17 cellular contexts compared by ENCODE assay signal in the genomic region with DNA sequence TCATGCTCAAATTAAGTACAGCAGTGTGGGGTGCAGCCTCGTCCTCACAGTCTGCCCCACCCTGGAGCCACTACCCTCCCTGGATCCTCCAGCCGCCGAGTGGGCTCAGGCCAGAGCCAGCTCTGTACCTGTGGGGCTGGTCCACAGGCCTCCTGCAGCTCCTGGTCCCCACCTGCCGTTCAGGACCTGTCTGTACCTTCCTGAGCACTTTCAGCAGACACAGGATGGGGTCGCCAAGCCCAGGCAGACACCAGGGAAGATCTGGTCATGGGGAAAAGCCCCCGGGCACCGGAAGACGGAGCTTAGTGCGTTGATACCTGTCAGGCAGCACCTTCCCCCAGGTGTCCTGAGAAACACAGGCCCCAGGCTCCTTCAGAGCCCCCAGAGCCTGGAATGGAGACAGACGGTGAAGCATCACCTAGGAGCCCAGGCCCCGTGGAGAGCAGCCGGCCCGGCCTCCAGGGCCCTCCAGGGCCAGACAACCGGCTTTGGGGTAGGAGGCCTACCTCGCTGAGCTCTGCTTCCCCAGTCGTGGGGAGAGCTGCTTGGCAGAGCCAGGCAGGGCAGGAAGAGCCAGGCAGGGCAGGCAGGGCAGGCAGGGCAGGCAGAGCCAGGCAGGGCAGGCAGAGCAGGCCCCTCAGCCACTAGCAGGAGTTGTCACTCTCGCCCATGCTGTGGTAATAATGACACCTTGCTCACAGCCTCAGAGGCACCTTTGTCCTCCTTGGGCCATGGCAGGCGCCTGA. TPM values are rescaled to one million over a fixed set of nuclear protein-coding genes. Genes with fewer than 3 reads are reported as not detected.
DNase-seq lines count a peak whose midpoint lies in the region; ATAC-seq, FAIRE-seq and TF ChIP-seq lines count a peak whose summit lies in the region.
"Had no signal": no experiment of that assay in that cellular context is flagged by ENCODE, and none has a peak within 500 bp of the region (broad histone marks: within the 10 kb centered on the region; RNA-seq: fewer than 3 reads in every experiment).

No MANE protein-coding gene starts in this region.

- TF ChIP-seq POLR2A in gastroesophageal sphincter (IDR thresholded peaks at IDR 0.05) (no peak), sigmoid colon (IDR thresholded peaks at IDR 0.05) (no peak)

- POLR2A ChIA-PET in Panc1 (lab: Charles Lee) = no interaction called here

- no peaks in the 10 kb centered on the region for H3K79me2 ChIP-seq in GM23248 (ENCODE audit: insufficient read depth)

- intact Hi-C loops in Panc1 (cut with micrococcal nuclease; ENCODE audit: unreplicated experiment) (loop anchor here (10.0 kb wide), 1 partner anchor 213 kb away; no protein-coding TSS in a partner anchor), sigmoid colon (cut with DNase I) (no loop called here)

- peak overlapping the region; percentile 50; the same call in 1 of the 2 replicates for H2AFZ ChIP-seq in GM23248

- no peaks in the 10 kb centered on the region for H3K9me2 ChIP-seq in GM23248 (ENCODE audit: insufficient read depth)

- in situ Hi-C loops in GM23248 (cut with MboI) = loop anchor here (10.0 to 25.0 kb wide), 2 partner anchors 63 to 576 kb away; a partner anchor contains a TSS
- in situ Hi-C loops in Panc1 (cut with HindIII; ENCODE audit: low pct_unique_long_range_greater_than_20kb, low sequenced_read_pairs) = no loop called here

- no peak overlapping the region for H3K4me2 ChIP-seq in GM23248 (ENCODE audit: unreplicated experiment)
- H3K4me2 ChIP-seq: BLaER1 had no signal

- no peak overlapping the region for H3K4me3 ChIP-seq in GM23248
- H3K4me3 ChIP-seq in Panc1 (ENCODE audit: low read depth in 2 of 2, low read length in 2 of 2) = no peak overlapping the region
- no peak overlapping the region for H3K4me3 ChIP-seq in gastroesophageal sphincter
- no peak overlapping the region for H3K4me3 ChIP-seq in sigmoid colon
- no peak overlapping the region for H3K4me3 ChIP-seq in small intestine (ENCODE audit: low read depth in 1 of 2, low read length in 2 of 2)
- H3K4me3 ChIP-seq: BLaER1, left lung had no signal

- H3K27me3 ChIP-seq in GM23248 (replicated peaks; ENCODE audit: insufficient read depth) (no peaks in the 10 kb centered on the region), Panc1 (ENCODE audit: control insufficient read depth, insufficient read depth, low read length) (no peaks in the 10 kb centered on the region), gastroesophageal sphincter (no peaks in the 10 kb centered on the region), sigmoid colon (no peaks in the 10 kb centered on the region), small intestine (ENCODE audit: control insufficient read depth in 2 of 2, insufficient read depth in 2 of 2, low read length in 2 of 2) (no peaks in the 10 kb centered on the region)
- H3K27me3 ChIP-seq: BLaER1, left lung had no signal

- DNase-seq in GM23248 (no peak), Panc1 (ENCODE audit: low read depth, low spot score) (no peak), sigmoid colon (no peak), T-helper 1 cell (no peak), small intestine (no peak)
- DNase-seq: activated CD4-positive, alpha-beta memory T cell treated with anti-CD3 and anti-CD28 coated beads for 36 hours; anterior cingulate cortex; naive thymus-derived CD4-positive, alpha-beta T cell; NCI-H2171; retina; stimulated activated CD4-positive, alpha-beta T cell treated with anti-CD3 and anti-CD28 coated beads, Interleukin-4, amount 100 ng/mL, for 24 hours had no signal

- no peaks in the 10 kb centered on the region for H4K20me1 ChIP-seq in GM23248 (ENCODE audit: insufficient read depth)
- H4K20me1 ChIP-seq: BLaER1 had no signal

- BruUV-seq in Panc1 (replicated peaks; lab: Mats Ljungman, UMichigan) = no TSS peak

- peak; percentile 33 for ATAC-seq in Panc1
- no peak for ATAC-seq in gastroesophageal sphincter
- no peak for ATAC-seq in HG02973 (IDR thresholded peaks at IDR 0.05; ENCODE audit: unreplicated experiment)
- ATAC-seq: naive thymus-derived CD4-positive, alpha-beta T cell had no signal

- CTCF ChIA-PET in Panc1 (lab: Charles Lee) = interaction anchor here (0.6 to 1.2 kb wide), 3 partner anchors 19 to 108 kb away, joined by 3 read pairs; a partner anchor contains a TSS

- WGBS in GM23248 (ENCODE audit: low coverage in 1 of 2, low lambda C conversion rate in 2 of 2, missing lambda C conversion rate in 2 of 2), 2 experiments = 53 to 58% methylated on average over 18 of the region's 18 CpGs
- WGBS in gastroesophageal sphincter (ENCODE audit: low coverage in 1 of 2), 2 donors = 100% methylated on average over 3 of the region's 18 CpGs; no CpG with 5 or more reads in 1 of the 2 donors
- WGBS in sigmoid colon, 2 donors = 81 to 86% methylated on average over 18 of the region's 18 CpGs
- 76 to 82% (median 78%) methylated on average over 18 of the region's 18 CpGs for WGBS in small intestine, 3 donors

- TF ChIP-seq EP300 in gastroesophageal sphincter (IDR thresholded peaks at IDR 0.05) (no peak), sigmoid colon (IDR thresholded peaks at IDR 0.05) (no peak)

- H3K27ac ChIP-seq in GM23248 (0 out of 2 replicates have a peak overlapping the region, but pooled peaks have one; percentile 38), Panc1 (ENCODE audit: low read length) (no peak overlapping the region), gastroesophageal sphincter (peak overlapping the region in 3 of 4 donors; percentile 55 to 86 (median 56)), sigmoid colon (peak overlapping the region; percentile 42 to 90 (median 88)), small intestine (ENCODE audit: low read depth in 1 of 2, low read length in 1 of 2) (no peak overlapping the region)
- H3K27ac ChIP-seq: BLaER1, left lung had no signal

- H3F3A ChIP-seq in GM23248 (ENCODE audit: insufficient read depth) = no peaks in the 10 kb centered on the region

- FAIRE-seq in small intestine (lab: Jason Lieb, UNC) = no peak
- FAIRE-seq: H1 had no signal

- peaks cover 17% of the 10 kb centered on the region for H3K4me1 ChIP-seq in GM23248 (ENCODE audit: insufficient read depth)
- H3K4me1 ChIP-seq in Panc1 (ENCODE audit: control insufficient read depth, insufficient read depth, low read length) = peaks cover 18% of the 10 kb centered on the region
- peaks cover 0 to 69% (median 21%) of the 10 kb centered on the region in 3 donors for H3K4me1 ChIP-seq in gastroesophageal sphincter
- peaks cover 0 to 68% (median 58%) of the 10 kb centered on the region in 4 donors for H3K4me1 ChIP-seq in sigmoid colon
- peaks cover 0 to 3% of the 10 kb centered on the region in 2 donors for H3K4me1 ChIP-seq in small intestine (ENCODE audit: control insufficient read depth in 2 of 2, insufficient read depth in 1 of 2, low read depth in 1 of 2, low read length in 1 of 2)

- TF ChIP-seq CTCF in Panc1 (IDR thresholded peaks at IDR 0.05) = no peak
- no peak for TF ChIP-seq CTCF in gastroesophageal sphincter (IDR thresholded peaks at IDR 0.05)
- TF ChIP-seq CTCF in sigmoid colon (IDR thresholded peaks at IDR 0.05) = no peak

- no peaks in the 10 kb centered on the region for H3K9me3 ChIP-seq in GM23248 (ENCODE audit: low read depth)
- no peaks in the 10 kb centered on the region for H3K9me3 ChIP-seq in Panc1 (ENCODE audit: control insufficient read depth, insufficient read depth, low read depth, low read length)
- no peaks in the 10 kb centered on the region for H3K9me3 ChIP-seq in gastroesophageal sphincter
- H3K9me3 ChIP-seq in sigmoid colon = no peaks in the 10 kb centered on the region
- H3K9me3 ChIP-seq in small intestine (ENCODE audit: control insufficient read depth, low read depth) = no peaks in the 10 kb centered on the region
- H3K9me3 ChIP-seq: BLaER1, left lung had no signal

- no peak overlapping the region for H3K9ac ChIP-seq in GM23248
- H3K9ac ChIP-seq: BLaER1 had no signal

- H3K36me3 ChIP-seq in GM23248 (ENCODE audit: low read depth) (no peaks in the 10 kb centered on the region), Panc1 (ENCODE audit: control insufficient read depth, insufficient read depth, low read length) (no peaks in the 10 kb centered on the region), gastroesophageal sphincter (no peaks in the 10 kb centered on the region), sigmoid colon (no peaks in the 10 kb centered on the region), small intestine (ENCODE audit: control insufficient read depth in 2 of 2, insufficient read depth in 2 of 2, low read length in 2 of 2) (no peaks in the 10 kb centered on the region)
- H3K36me3 ChIP-seq: BLaER1, left lung had no signal

RNA-seq across cellular contexts. Expression of a gene that starts 9.8 kb away (rescaled TPM):
- not detected in 2 replicates for total RNA-seq in GM23248 (2014; rRNA removed; shearing (Covaris generic))
- polyA plus RNA-seq in GM23248 (2016; fragmentation: Nextera tagmentation; extraction: Ambion mirVana) (not detected in 2 replicates), sigmoid colon (1 to 10 TPM in 1 of 3 donors, not detected in 2; 4.6 TPM), small intestine (under 1 TPM in 1 of 3 donors, not detected in 2; 0.36 TPM)
- total RNA-seq in Panc1 (2021; ENCODE audit: unreplicated experiment) (not detected), gastroesophageal sphincter (1 to 10 TPM in 2 of 4 donors, under 1 TPM in 1, not detected in 1; 0.62 to 3.6 (median 3.6) TPM), sigmoid colon (1 to 10 TPM in 2 of 4 donors, under 1 TPM in 2; 0.81 to 5.3 (median 0.95) TPM)
- polyA plus RNA-seq in Panc1 (2012; ENCODE audit: insufficient read length) = 0.16 TPM
- total RNA-seq: H1 had no signal
- polyA plus RNA-seq: H1 had no signal

RNA-seq across cellular contexts. Expression of a gene that starts 9.9 kb away (rescaled TPM):
- not detected in 2 replicates for total RNA-seq in GM23248 (2014; rRNA removed; shearing (Covaris generic))
- polyA plus RNA-seq in GM23248 (2016; fragmentation: Nextera tagmentation; extraction: Ambion mirVana) (not detected in 2 replicates), sigmoid colon (1 to 10 TPM in 1 of 3 donors, not detected in 2; 6.2 TPM), small intestine (under 1 TPM in 2 of 3 donors, not detected in 1; 0.22 to 0.58 TPM)
- total RNA-seq in Panc1 (2021; ENCODE audit: unreplicated experiment) (0.31 TPM), gastroesophageal sphincter (under 1 TPM; 0.15 to 0.78 (median 0.42) TPM), sigmoid colon (under 1 TPM in 2 of 4 donors, not detected in 2; 0.68 to 0.71 TPM)
- polyA plus RNA-seq in Panc1 (2012; ENCODE audit: insufficient read length) = not detected
- total RNA-seq: H1 had no signal
- polyA plus RNA-seq: H1 had no signal

RNA-seq across cellular contexts. Expression of a gene that starts 41.2 kb away (rescaled TPM):
- total RNA-seq in GM23248 (2014; rRNA removed; shearing (Covaris generic)) = not detected in 2 replicates
- polyA plus RNA-seq in GM23248 (2016; fragmentation: Nextera tagmentation; extraction: Ambion mirVana) = not detected in 2 replicates
- not detected for total RNA-seq in Panc1 (2021; ENCODE audit: unreplicated experiment)
- polyA plus RNA-seq in Panc1 (2012; ENCODE audit: insufficient read length) = not detected
- total RNA-seq in gastroesophageal sphincter = under 1 TPM in 1 of 4 donors, not detected in 3; 0.27 TPM
- total RNA-seq in sigmoid colon = under 1 TPM in 2 of 4 donors, not detected in 2; 0.28 to 0.33 TPM
- 1 to 10 TPM; 1.2 to 4.8 (median 1.4) TPM for polyA plus RNA-seq in sigmoid colon
- polyA plus RNA-seq in small intestine = 10 to 100 TPM in 1 of 3 donors, 1 to 10 TPM in 1, under 1 TPM in 1; 0.89 to 16.4 (median 2.4) TPM
- total RNA-seq: HT1080 had no signal
- polyA plus RNA-seq: naive thymus-derived CD4-positive, alpha-beta T cell had no signal

Comparison
In these comparisons a context has a peak if more than half of its experiments do, and no peak if none do; other contexts are left out.
1. H3K27ac ChIP-seq: peak in GM23248 (single experiment), gastroesophageal sphincter (3 of 4) and sigmoid colon (4 of 4); none in Panc1 (single experiment) and small intestine (0 of 2).